Comparison of ENCODE assay signal across 8 cellular contexts in the genomic region with DNA sequence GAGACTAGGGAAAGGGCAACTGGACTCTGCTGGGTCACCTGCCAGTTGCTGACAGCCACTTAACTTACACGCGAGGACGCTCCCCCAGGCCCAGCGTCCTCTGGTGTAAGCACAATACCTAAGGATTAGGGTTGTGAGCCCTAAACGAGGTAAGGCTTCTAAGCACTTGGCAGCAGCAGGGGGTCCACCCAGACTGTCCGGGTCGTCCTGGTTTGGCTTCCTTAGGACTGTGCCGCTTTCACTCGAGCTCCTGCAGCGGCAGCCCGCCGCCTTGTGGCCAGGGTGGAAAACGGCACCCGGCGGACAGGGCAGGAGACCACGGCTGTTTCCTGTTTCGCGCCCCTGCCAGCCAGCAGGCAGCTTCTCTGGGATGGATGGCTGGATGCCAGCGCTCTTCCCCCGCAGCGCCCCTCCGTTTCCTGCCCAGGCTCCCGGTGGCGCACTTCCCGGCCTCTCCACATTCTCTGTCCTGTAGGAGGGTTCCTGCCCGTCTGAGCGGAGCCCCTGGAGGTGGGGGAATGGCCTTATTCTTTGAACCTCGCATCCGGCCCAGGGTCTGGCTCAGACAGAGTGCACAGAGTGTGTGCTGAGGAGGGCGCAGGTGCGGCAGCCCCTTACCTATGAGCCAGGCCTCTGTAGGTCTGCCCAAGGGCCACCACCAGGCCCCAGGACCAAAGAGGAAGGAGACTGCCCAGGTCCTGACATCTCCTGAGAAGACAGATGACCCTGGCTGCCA. TPM values are rescaled to one million over a fixed set of nuclear protein-coding genes. Genes with fewer than 3 reads are reported as not detected.
DNase-seq lines count a peak whose midpoint lies in the region; ATAC-seq and TF ChIP-seq lines count a peak whose summit lies in the region.

No MANE protein-coding gene starts in this region.

- ATAC-seq in naive thymus-derived CD8-positive, alpha-beta T cell, result peak; percentile 21 to 22
- ATAC-seq in GM21381 (IDR thresholded peaks at IDR 0.05; ENCODE audit: unreplicated experiment), result no peak

- intact Hi-C loops in esophagus squamous epithelium (cut with DNase I), result no loop called here

- no peaks in the 10 kb centered on the region for H4K20me1 ChIP-seq in OCI-LY3 (ENCODE audit: insufficient read depth, low read length)

- H3K27me3 Mint-ChIP-seq in activated T-cell treated with anti-CD3 and anti-CD28 coated beads, Interleukin-2, amount 50 U/mL, for 24 hours, result peaks cover 34% of the 10 kb centered on the region
- peaks cover 5 to 35% (median 10%) of the 10 kb centered on the region in 5 donors for H3K27me3 Mint-ChIP-seq in naive thymus-derived CD8-positive, alpha-beta T cell

- H3K9ac ChIP-seq in HUES6 (ENCODE audit: low read length) (no peak overlapping the region), OCI-LY3 (ENCODE audit: low read length) (peak overlapping the region; percentile 60), subcutaneous abdominal adipose tissue (ENCODE audit: low read length in 5 of 5) (peak overlapping the region in 1 of 5 donors; percentile 52)

- peak overlapping the region; percentile 97 for H3K4me2 ChIP-seq in OCI-LY3 (ENCODE audit: low read length)

- H3K27ac ChIP-seq in HUES6 (ENCODE audit: low read depth, low read length) (no peak overlapping the region), OCI-LY3 (ENCODE audit: low read length) (no peak overlapping the region), esophagus squamous epithelium (no peak overlapping the region), subcutaneous abdominal adipose tissue (ENCODE audit: low read depth, low read length) (no peak overlapping the region)

- 0 to 2% methylated on average over 6 to 10 of the region's 31 CpGs for WGBS in esophagus squamous epithelium, 2 donors

- POLR2A ChIA-PET in naive thymus-derived CD8-positive, alpha-beta T cell (lab: Charles Lee), result interaction anchor here (0.6 to 14.4 kb wide), 9 partner anchors 11 to 234 kb away, joined by 3 to 224 read pairs (median 4); partner anchors contain the start of gene AMZ2

- peak overlapping the region; percentile 92 for H2AFZ ChIP-seq in OCI-LY3 (ENCODE audit: low read depth, low read length)

- no peaks in the 10 kb centered on the region for H3K36me3 Mint-ChIP-seq in activated T-cell treated with anti-CD3 and anti-CD28 coated beads, Interleukin-2, amount 50 U/mL, for 24 hours (ENCODE audit: low read depth)
- H3K36me3 Mint-ChIP-seq in naive thymus-derived CD8-positive, alpha-beta T cell, result peaks cover 0 to 1% (median 0%) of the 10 kb centered on the region in 3 donors

- H3K27ac Mint-ChIP-seq in activated T-cell treated with anti-CD3 and anti-CD28 coated beads, Interleukin-2, amount 50 U/mL, for 24 hours, result no peak overlapping the region
- peak overlapping the region in 7 of 10 donors; percentile 13 to 80 (median 37) for H3K27ac Mint-ChIP-seq in naive thymus-derived CD8-positive, alpha-beta T cell

- TF ChIP-seq CTCF in GM12865 (IDR thresholded peaks at IDR 0.05; ENCODE audit: insufficient read depth, low read depth, low read length, missing control alignments), result peak; percentile 94
- peak; percentile 74 for TF ChIP-seq CTCF in OCI-LY3 (IDR thresholded peaks at IDR 0.05; ENCODE audit: low read depth, low read length)
- peak; percentile 80 to 96 (median 90) for TF ChIP-seq CTCF in esophagus squamous epithelium (IDR thresholded peaks at IDR 0.05)

- H3K9me3 Mint-ChIP-seq in activated T-cell treated with anti-CD3 and anti-CD28 coated beads, Interleukin-2, amount 50 U/mL, for 24 hours, result no peaks in the 10 kb centered on the region
- H3K9me3 Mint-ChIP-seq in naive thymus-derived CD8-positive, alpha-beta T cell, result no peaks in the 10 kb centered on the region

- H3K79me2 ChIP-seq in OCI-LY3 (ENCODE audit: low read length), result peaks cover 2% of the 10 kb centered on the region; the same call in 1 of the 2 replicates

- peak overlapping the region; percentile 32 for H3K4me3 ChIP-seq in GM12865 (ENCODE audit: low read depth, low read length)
- peak overlapping the region; percentile 46 for H3K4me3 ChIP-seq in HUES6 (ENCODE audit: low read depth, low read length)
- peak overlapping the region; percentile 80 for H3K4me3 ChIP-seq in OCI-LY3 (ENCODE audit: low read length)
- H3K4me3 ChIP-seq in esophagus squamous epithelium, result peak overlapping the region in 3 of 4 donors; percentile 20 to 63 (median 51)
- H3K4me3 ChIP-seq in subcutaneous abdominal adipose tissue (ENCODE audit: low read depth in 1 of 5, low read length in 5 of 5), result peak overlapping the region; percentile 53 to 78 (median 61)

- DNase-seq in GM12865 (ENCODE audit: low read depth) (peak; percentile 81), esophagus squamous epithelium (lab: John Stamatoyannopoulos, UW) (no peak)
- DNase-seq in activated T-cell treated with anti-CD3 and anti-CD28 coated beads, Interleukin-2, amount 50 U/mL, for 24 hours, result peak; percentile 87
- peak in 9 of 10 donors; percentile 47 to 83 (median 72) for DNase-seq in naive thymus-derived CD8-positive, alpha-beta T cell

- no peak for TF ChIP-seq POLR2A in esophagus squamous epithelium (IDR thresholded peaks at IDR 0.05)

- H3K27me3 ChIP-seq in HUES6 (ENCODE audit: control insufficient read depth, insufficient read depth, low read length) (peaks cover 91% of the 10 kb centered on the region), OCI-LY3 (ENCODE audit: low read depth, low read length) (peaks cover 8% of the 10 kb centered on the region), esophagus squamous epithelium (peaks cover 2 to 57% (median 12%) of the 10 kb centered on the region in 4 donors), subcutaneous abdominal adipose tissue (ENCODE audit: control insufficient read depth in 5 of 5, insufficient read depth in 4 of 5, low read length in 5 of 5) (peaks cover 22 to 43% (median 41%) of the 10 kb centered on the region in 5 donors)

- peak overlapping the region; percentile 75 for H3K4me3 Mint-ChIP-seq in activated T-cell treated with anti-CD3 and anti-CD28 coated beads, Interleukin-2, amount 50 U/mL, for 24 hours
- H3K4me3 Mint-ChIP-seq in naive thymus-derived CD8-positive, alpha-beta T cell, result peak overlapping the region; percentile 77 to 87 (median 85)

- H3K4me1 ChIP-seq in HUES6 (ENCODE audit: control insufficient read depth, insufficient read depth, low read length) (peaks cover 26% of the 10 kb centered on the region), OCI-LY3 (ENCODE audit: low read length) (peaks cover 19% of the 10 kb centered on the region), esophagus squamous epithelium (peaks cover 44 to 66% (median 54%) of the 10 kb centered on the region in 3 donors), subcutaneous abdominal adipose tissue (ENCODE audit: control insufficient read depth in 5 of 5, insufficient read depth in 5 of 5, low read length in 5 of 5) (peaks cover 0 to 60% (median 52%) of the 10 kb centered on the region in 5 donors)

- H3K36me3 ChIP-seq in HUES6 (ENCODE audit: control insufficient read depth, insufficient read depth, low read length), result no peaks in the 10 kb centered on the region
- no peaks in the 10 kb centered on the region for H3K36me3 ChIP-seq in OCI-LY3 (replicated peaks; ENCODE audit: low read depth, low read length)
- H3K36me3 ChIP-seq in esophagus squamous epithelium, result no peaks in the 10 kb centered on the region
- no peaks in the 10 kb centered on the region for H3K36me3 ChIP-seq in subcutaneous abdominal adipose tissue (ENCODE audit: control insufficient read depth in 5 of 5, insufficient read depth in 5 of 5, low read length in 5 of 5)

- H3K9me3 ChIP-seq in HUES6 (ENCODE audit: control insufficient read depth, insufficient read depth, low read depth, low read length) (no peaks in the 10 kb centered on the region), OCI-LY3 (ENCODE audit: insufficient read depth, low read length) (no peaks in the 10 kb centered on the region), esophagus squamous epithelium (no peaks in the 10 kb centered on the region), subcutaneous abdominal adipose tissue (ENCODE audit: control insufficient read depth in 5 of 5, low read length in 5 of 5) (no peaks in the 10 kb centered on the region)

- peaks cover 44% of the 10 kb centered on the region for H3K4me1 Mint-ChIP-seq in activated T-cell treated with anti-CD3 and anti-CD28 coated beads, Interleukin-2, amount 50 U/mL, for 24 hours (ENCODE audit: low read depth)
- H3K4me1 Mint-ChIP-seq in naive thymus-derived CD8-positive, alpha-beta T cell, result peaks cover 11 to 45% (median 27%) of the 10 kb centered on the region in 4 donors

RNA-seq across cellular contexts. Expression of gene AMZ2, which starts 47.0 kb away (rescaled TPM):
- total RNA-seq in esophagus squamous epithelium, result 10 to 100 TPM; 13.7 to 47.7 (median 35.1) TPM
- total RNA-seq in naive thymus-derived CD8-positive, alpha-beta T cell, result 10 to 100 TPM; 72.4 to 72.7 TPM
- 100 to 1,000 TPM in 1 of 3 donors, 10 to 100 TPM in 2; 89.0 to 125 (median 94.6) TPM for polyA plus RNA-seq in naive thymus-derived CD8-positive, alpha-beta T cell
